In genomic region chr2:88856409-88857135, GRCh38 we compare ENCODE assay signal across 15 cellular contexts.
A peak's percentile ranks its signal among the peaks of the same experiment; 100 is the strongest.
DNase-seq lines count a peak whose midpoint lies in the region; ATAC-seq and TF ChIP-seq lines count a peak whose summit lies in the region.
"Had no signal": no experiment of that assay in that cellular context is flagged by ENCODE, and none has a peak within 500 bp of the region (broad histone marks: within the 10 kb centered on the region; RNA-seq: fewer than 3 reads in every experiment).

No MANE protein-coding gene starts in this region.

- no peaks in the 10 kb centered on the region for H3K4me1 Mint-ChIP-seq in CD8-positive, alpha-beta T cell (ENCODE audit: low read depth)
- H3K4me1 Mint-ChIP-seq: activated T-helper 17 cell treated with anti-CD3 and anti-CD28 coated beads, Interleukin-2, amount 50 U/mL, for 72 hours had no signal

- H3K9me3 Mint-ChIP-seq in CD8-positive, alpha-beta T cell: no peaks in the 10 kb centered on the region
- H3K9me3 Mint-ChIP-seq: activated T-helper 17 cell treated with anti-CD3 and anti-CD28 coated beads, Interleukin-2, amount 50 U/mL, for 72 hours had no signal

- no peak overlapping the region for H3K27ac Mint-ChIP-seq in CD8-positive, alpha-beta T cell
- H3K27ac Mint-ChIP-seq: activated T-helper 17 cell treated with anti-CD3 and anti-CD28 coated beads, Interleukin-2, amount 50 U/mL, for 72 hours had no signal

- WGBS in mesendoderm (ENCODE audit: extremely low coverage, insufficient coverage, low lambda C conversion rate): no CpG with 5 or more reads among the region's 3 CpGs

- no peaks in the 10 kb centered on the region for H3K36me3 Mint-ChIP-seq in CD8-positive, alpha-beta T cell

- no peaks in the 10 kb centered on the region for H3K4me1 ChIP-seq in CD8-positive, alpha-beta T cell (ENCODE audit: insufficient read depth, low read length)
- H3K4me1 ChIP-seq in mesendoderm (ENCODE audit: control insufficient read depth, low read depth, low read length): no peaks in the 10 kb centered on the region

- H2AK5ac ChIP-seq in mesendoderm (ENCODE audit: low read length): no peak overlapping the region

- H3K27me3 Mint-ChIP-seq in CD8-positive, alpha-beta T cell (ENCODE audit: low read depth): peaks cover 2% of the 10 kb centered on the region

- H3K4me3 Mint-ChIP-seq in CD8-positive, alpha-beta T cell: no peak overlapping the region
- H3K4me3 Mint-ChIP-seq: activated T-helper 17 cell treated with anti-CD3 and anti-CD28 coated beads, Interleukin-2, amount 50 U/mL, for 72 hours had no signal

- no peaks in the 10 kb centered on the region for H3K27me3 ChIP-seq in CD8-positive, alpha-beta T cell (ENCODE audit: insufficient read depth, low read length)
- H3K27me3 ChIP-seq in mesendoderm (ENCODE audit: insufficient read depth, low read length, poor library complexity): no peaks in the 10 kb centered on the region

- no peaks in the 10 kb centered on the region for H3K79me1 ChIP-seq in mesendoderm (ENCODE audit: low read length)

- H3K23ac ChIP-seq in mesendoderm (ENCODE audit: low read length): no peak overlapping the region

- H4K5ac ChIP-seq in mesendoderm (ENCODE audit: low read length): no peak overlapping the region

- H3K4me3 ChIP-seq in GM12864 (ENCODE audit: low read depth, low read length) (peak overlapping the region; percentile 78; the same call in 1 of the 2 replicates), mesendoderm (ENCODE audit: low read length) (no peak overlapping the region)
- H3K4me3 ChIP-seq in CD8-positive, alpha-beta T cell (ENCODE audit: low read depth, low read length): no peak overlapping the region
- H3K4me3 ChIP-seq: skin epidermis had no signal

- POLR2A ChIA-PET in CD8-positive, alpha-beta T cell (lab: Charles Lee): no interaction called here

- no peaks in the 10 kb centered on the region for H3K9me3 ChIP-seq in CD8-positive, alpha-beta T cell (ENCODE audit: low read length)

- no peaks in the 10 kb centered on the region for H3K36me3 ChIP-seq in CD8-positive, alpha-beta T cell (ENCODE audit: insufficient read depth, low read length)
- H3K36me3 ChIP-seq in mesendoderm (ENCODE audit: control insufficient read depth, insufficient read depth, low read length): no peaks in the 10 kb centered on the region

- no peak overlapping the region for H3K18ac ChIP-seq in mesendoderm (ENCODE audit: low read length)

- H3K4me2 ChIP-seq in mesendoderm (ENCODE audit: low read length): no peak overlapping the region

- ATAC-seq in GM19351 (IDR thresholded peaks at IDR 0.05; ENCODE audit: unreplicated experiment) (peak; percentile 4), HG02763 (IDR thresholded peaks at IDR 0.05; ENCODE audit: unreplicated experiment) (peak; percentile 16), HG03097 (IDR thresholded peaks at IDR 0.05; ENCODE audit: low FRiP score, unreplicated experiment) (no peak), GM21423 (IDR thresholded peaks at IDR 0.05; ENCODE audit: unreplicated experiment) (no peak)
- no peak for ATAC-seq in CD8-positive, alpha-beta T cell
- ATAC-seq: activated T-helper 17 cell treated with anti-CD3 and anti-CD28 coated beads, Interleukin-2, amount 50 U/mL, for 72 hours had no signal

- no peak overlapping the region for H3K9ac ChIP-seq in mesendoderm (ENCODE audit: low read length)

- DNase-seq in GM12864 (ENCODE audit: low read depth): peak; percentile 88
- DNase-seq in NCI-H69 (lab: John Stamatoyannopoulos, UW): peak; percentile 8
- no peak for DNase-seq in CD8-positive, alpha-beta T cell
- no peak for DNase-seq in mesendoderm
- DNase-seq: ACHN; activated CD4-positive, alpha-beta T cell treated with anti-CD3 and anti-CD28 coated beads, Interleukin-2, amount 50 U/mL, for 48 hours; COR-L47; head of caudate nucleus; islet precursor cell had no signal

- TF ChIP-seq CTCF in GM12864 (IDR thresholded peaks at IDR 0.05; ENCODE audit: low read depth, low read length, missing control alignments): no peak
- TF ChIP-seq CTCF in CD8-positive, alpha-beta T cell (IDR thresholded peaks at IDR 0.05): no peak

- no peak overlapping the region for H3K4ac ChIP-seq in mesendoderm (ENCODE audit: low read depth, low read length)

- H3K56ac ChIP-seq in mesendoderm (ENCODE audit: low read length): no peak overlapping the region

- no peaks in the 10 kb centered on the region for H3K79me2 ChIP-seq in mesendoderm (ENCODE audit: control insufficient read depth, insufficient read depth, low read length)

- no peak overlapping the region for H4K8ac ChIP-seq in mesendoderm (ENCODE audit: low read depth, low read length)

- intact Hi-C loops in CD8-positive, alpha-beta T cell (cut with DNase I, micrococcal nuclease): no loop called here

- no peak overlapping the region for H3K27ac ChIP-seq in CD8-positive, alpha-beta T cell (ENCODE audit: low read depth, low read length)
- H3K27ac ChIP-seq in mesendoderm (ENCODE audit: low read depth, low read length): no peak overlapping the region

- CTCF ChIA-PET in CD8-positive, alpha-beta T cell (lab: Charles Lee): interaction anchor here (1.4 kb wide), 1 partner anchor 24 kb away, joined by 3 read pairs; no protein-coding TSS in a partner anchor

- no peak overlapping the region for H2BK5ac ChIP-seq in mesendoderm (ENCODE audit: low read length)

- H2BK120ac ChIP-seq in mesendoderm (ENCODE audit: low read depth, low read length): no peak overlapping the region

- no peak overlapping the region for H2BK15ac ChIP-seq in mesendoderm (replicated peaks; ENCODE audit: low read depth)

Comparison
In these comparisons a context has a peak if more than half of its experiments do, and no peak if none do; other contexts are left out.
1. DNase-seq: peak in GM12864 (single experiment) and NCI-H69 (single experiment); none in CD8-positive, alpha-beta T cell (0 of 7) and mesendoderm (single experiment).
2. ATAC-seq: peak in GM19351 (single experiment) and HG02763 (single experiment); none in CD8-positive, alpha-beta T cell (single experiment), HG03097 (single experiment) and GM21423 (single experiment).